16 cellular contexts compared by ENCODE assay signal in the genomic region with DNA sequence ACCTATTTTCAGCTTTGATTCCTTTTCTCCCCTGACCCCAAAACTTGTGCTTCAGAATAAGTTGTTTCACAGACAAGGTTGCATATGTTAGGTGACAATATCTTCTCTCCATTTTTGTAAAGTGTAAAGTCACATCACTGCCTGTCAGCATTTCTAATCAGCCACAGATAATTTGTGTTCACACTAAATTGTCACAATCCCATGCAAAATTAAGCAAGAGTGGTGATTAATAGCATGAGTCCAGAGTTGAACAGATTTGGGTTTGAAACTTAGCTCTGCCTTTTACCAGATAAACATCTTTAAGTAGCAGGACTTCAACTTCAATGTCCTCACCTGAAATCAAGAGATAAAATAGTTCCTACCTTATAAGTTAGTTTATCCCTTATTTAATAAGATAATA.
DNase-seq lines count a peak whose midpoint lies in the region; ATAC-seq and TF ChIP-seq lines count a peak whose summit lies in the region.
"Had no signal": no experiment of that assay in that cellular context is flagged by ENCODE, and none has a peak within 500 bp of the region (broad histone marks: within the 10 kb centered on the region; RNA-seq: fewer than 3 reads in every experiment).

No MANE protein-coding gene starts in this region.

- no peaks in the 10 kb centered on the region for H3K9me3 Mint-ChIP-seq in activated naive CD4-positive, alpha-beta T cell treated with anti-CD3 and anti-CD28 coated beads, Interleukin-2, amount 50 U/mL, for 24 hours
- no peaks in the 10 kb centered on the region for H3K9me3 Mint-ChIP-seq in activated naive CD4-positive, alpha-beta T cell treated with anti-CD3 and anti-CD28 coated beads, Interleukin-2, amount 10 ng/mL, durations not matched to agents 7 days and 5 days
- H3K9me3 Mint-ChIP-seq in endodermal cell: no peaks in the 10 kb centered on the region

- H3K4me1 Mint-ChIP-seq in activated naive CD4-positive, alpha-beta T cell treated with anti-CD3 and anti-CD28 coated beads, Interleukin-2, amount 50 U/mL, for 24 hours: peaks cover 61% of the 10 kb centered on the region
- H3K4me1 Mint-ChIP-seq in activated naive CD4-positive, alpha-beta T cell treated with anti-CD3 and anti-CD28 coated beads, Interleukin-2, amount 10 ng/mL, durations not matched to agents 7 days and 5 days: peaks cover 45% of the 10 kb centered on the region
- H3K4me1 Mint-ChIP-seq in endodermal cell: peaks cover 2% of the 10 kb centered on the region

- H3K27ac ChIP-seq in Panc1 (ENCODE audit: low read length) (peak overlapping the region; percentile 17; the same call in 1 of the 2 replicates), brain microvascular endothelial cell (peak overlapping the region; percentile 10), smooth muscle cell (ENCODE audit: low read depth) (peak overlapping the region; percentile 93), left lung (no peak overlapping the region), endodermal cell (ENCODE audit: low read depth, low read length) (no peak overlapping the region)
- H3K27ac ChIP-seq: tibial nerve had no signal

- no peak overlapping the region for H2AFZ ChIP-seq in smooth muscle cell (ENCODE audit: low read depth)

- peaks cover 60% of the 10 kb centered on the region for H3K79me2 ChIP-seq in smooth muscle cell (ENCODE audit: low read depth)

- H4K20me1 ChIP-seq in smooth muscle cell (ENCODE audit: low read depth): no peaks in the 10 kb centered on the region

- H3K9ac ChIP-seq in smooth muscle cell (ENCODE audit: low read depth) (peak overlapping the region; percentile 44), endodermal cell (ENCODE audit: extremely low read depth, low read length, poor library complexity, severe bottlenecking) (no peak overlapping the region)

- no peaks in the 10 kb centered on the region for H3K36me3 Mint-ChIP-seq in activated naive CD4-positive, alpha-beta T cell treated with anti-CD3 and anti-CD28 coated beads, Interleukin-2, amount 50 U/mL, for 24 hours
- H3K36me3 Mint-ChIP-seq in activated naive CD4-positive, alpha-beta T cell treated with anti-CD3 and anti-CD28 coated beads, Interleukin-2, amount 10 ng/mL, durations not matched to agents 7 days and 5 days: peaks cover 4% of the 10 kb centered on the region
- H3K36me3 Mint-ChIP-seq in endodermal cell (ENCODE audit: low read depth): no peaks in the 10 kb centered on the region

- in situ Hi-C loops in Panc1 (cut with HindIII; ENCODE audit: low pct_unique_long_range_greater_than_20kb, low sequenced_read_pairs) (no loop called here), brain microvascular endothelial cell (cut with HindIII; ENCODE audit: low pct_ligation_motif_present, low sequenced_read_pairs) (no loop called here)

- CTCF ChIA-PET in activated naive CD4-positive, alpha-beta T cell treated with anti-CD3 and anti-CD28 coated beads, Interleukin-2, amount 10 ng/mL, durations not matched to agents 7 days and 5 days (lab: Charles Lee): interaction anchor here (1.0 to 1.1 kb wide), 2 partner anchors 12 to 103 kb away, joined by 3 to 4 read pairs; no protein-coding TSS in a partner anchor
- CTCF ChIA-PET in Panc1 (lab: Charles Lee): no interaction called here

- H3K4me1 ChIP-seq in Panc1 (ENCODE audit: control insufficient read depth, insufficient read depth, low read length) (peaks cover 20% of the 10 kb centered on the region), smooth muscle cell (ENCODE audit: low read depth) (peaks cover 36% of the 10 kb centered on the region), left lung (peaks cover 6 to 18% of the 10 kb centered on the region in 2 donors), endodermal cell (ENCODE audit: control insufficient read depth, insufficient read depth, low read length) (peaks cover 2% of the 10 kb centered on the region)
- H3K4me1 ChIP-seq: HAP-1 had no signal

- BruUV-seq in Panc1 (replicated peaks; lab: Mats Ljungman, UMichigan): no TSS peak

- TF ChIP-seq CTCF in Panc1 (IDR thresholded peaks at IDR 0.05): no peak
- no peak for TF ChIP-seq CTCF in brain microvascular endothelial cell (IDR thresholded peaks at IDR 0.05; ENCODE audit: low read depth, low read length, missing control alignments)
- TF ChIP-seq CTCF in smooth muscle cell (IDR thresholded peaks at IDR 0.05; ENCODE audit: borderline replicate concordance, insufficient read depth, poor library complexity, severe bottlenecking): no peak
- TF ChIP-seq CTCF in left lung (IDR thresholded peaks at IDR 0.05): no peak
- no peak for TF ChIP-seq CTCF in endodermal cell (conservative IDR thresholded peaks at IDR 0.05)

- H3K4me3 ChIP-seq in Panc1 (ENCODE audit: low read depth in 2 of 2, low read length in 2 of 2) (no peak overlapping the region), brain microvascular endothelial cell (ENCODE audit: low read depth, low read length) (no peak overlapping the region), smooth muscle cell (no peak overlapping the region), left lung (no peak overlapping the region), endodermal cell (ENCODE audit: low read length) (no peak overlapping the region)
- H3K4me3 ChIP-seq: esophagus squamous epithelium, HAP-1, tibial nerve had no signal

- POLR2A ChIA-PET in Panc1 (lab: Charles Lee): interaction anchor here (0.6 kb wide), 1 partner anchor 348 kb away, joined by 17 read pairs; no protein-coding TSS in a partner anchor

- H3K9me3 ChIP-seq in Panc1 (ENCODE audit: control insufficient read depth, insufficient read depth, low read depth, low read length): no peaks in the 10 kb centered on the region
- no peaks in the 10 kb centered on the region for H3K9me3 ChIP-seq in smooth muscle cell (replicated peaks; ENCODE audit: low read depth)
- no peaks in the 10 kb centered on the region for H3K9me3 ChIP-seq in left lung
- H3K9me3 ChIP-seq in endodermal cell (ENCODE audit: control insufficient read depth, low read length): no peaks in the 10 kb centered on the region
- H3K9me3 ChIP-seq: esophagus squamous epithelium, HAP-1, tibial nerve had no signal

- peaks cover 37% of the 10 kb centered on the region for H3F3A ChIP-seq in smooth muscle cell (ENCODE audit: low read depth)

- H3K27me3 Mint-ChIP-seq in activated naive CD4-positive, alpha-beta T cell treated with anti-CD3 and anti-CD28 coated beads, Interleukin-2, amount 50 U/mL, for 24 hours: no peaks in the 10 kb centered on the region
- no peaks in the 10 kb centered on the region for H3K27me3 Mint-ChIP-seq in activated naive CD4-positive, alpha-beta T cell treated with anti-CD3 and anti-CD28 coated beads, Interleukin-2, amount 10 ng/mL, durations not matched to agents 7 days and 5 days
- H3K27me3 Mint-ChIP-seq in endodermal cell (ENCODE audit: insufficient read depth): no peaks in the 10 kb centered on the region

- no peak for ATAC-seq in Panc1
- ATAC-seq in left lung: no peak
- ATAC-seq: left lobe of liver had no signal

- H3K4me3 Mint-ChIP-seq in activated naive CD4-positive, alpha-beta T cell treated with anti-CD3 and anti-CD28 coated beads, Interleukin-2, amount 50 U/mL, for 24 hours: no peak overlapping the region
- no peak overlapping the region for H3K4me3 Mint-ChIP-seq in activated naive CD4-positive, alpha-beta T cell treated with anti-CD3 and anti-CD28 coated beads, Interleukin-2, amount 10 ng/mL, durations not matched to agents 7 days and 5 days
- no peak overlapping the region for H3K4me3 Mint-ChIP-seq in endodermal cell

- no peak overlapping the region for H3K4me2 ChIP-seq in smooth muscle cell

- H3K27me3 ChIP-seq in Panc1 (ENCODE audit: control insufficient read depth, insufficient read depth, low read length): no peaks in the 10 kb centered on the region
- no peaks in the 10 kb centered on the region for H3K27me3 ChIP-seq in brain microvascular endothelial cell (replicated peaks)
- no peaks in the 10 kb centered on the region for H3K27me3 ChIP-seq in smooth muscle cell (ENCODE audit: low read depth)
- no peaks in the 10 kb centered on the region for H3K27me3 ChIP-seq in left lung
- H3K27me3 ChIP-seq in endodermal cell (ENCODE audit: control insufficient read depth, insufficient read depth, low read length, poor library complexity, severe bottlenecking): no peaks in the 10 kb centered on the region
- H3K27me3 ChIP-seq: esophagus squamous epithelium, tibial nerve had no signal

- H3K36me3 ChIP-seq in Panc1 (ENCODE audit: control insufficient read depth, insufficient read depth, low read length) (peaks cover 5% of the 10 kb centered on the region), brain microvascular endothelial cell (replicated peaks) (peaks cover 70% of the 10 kb centered on the region), smooth muscle cell (ENCODE audit: low read depth) (no peaks in the 10 kb centered on the region), left lung (no peaks in the 10 kb centered on the region), endodermal cell (ENCODE audit: control insufficient read depth, insufficient read depth, low read length) (no peaks in the 10 kb centered on the region)
- H3K36me3 ChIP-seq: esophagus squamous epithelium, HAP-1, tibial nerve had no signal

- peak overlapping the region; percentile 2 for H3K27ac Mint-ChIP-seq in activated naive CD4-positive, alpha-beta T cell treated with anti-CD3 and anti-CD28 coated beads, Interleukin-2, amount 50 U/mL, for 24 hours
- H3K27ac Mint-ChIP-seq in activated naive CD4-positive, alpha-beta T cell treated with anti-CD3 and anti-CD28 coated beads, Interleukin-2, amount 10 ng/mL, durations not matched to agents 7 days and 5 days: no peak overlapping the region
- H3K27ac Mint-ChIP-seq in endodermal cell: no peak overlapping the region

- intact Hi-C loops in Panc1 (cut with micrococcal nuclease; ENCODE audit: unreplicated experiment): no loop called here
- intact Hi-C loops in left lung (cut with DNase I): no loop called here

- DNase-seq in activated naive CD4-positive, alpha-beta T cell treated with anti-CD3 and anti-CD28 coated beads, Interleukin-2, amount 10 ng/mL, durations not matched to agents 7 days and 5 days: no peak
- no peak for DNase-seq in Panc1 (ENCODE audit: low read depth, low spot score)
- no peak for DNase-seq in brain microvascular endothelial cell
- no peak for DNase-seq in smooth muscle cell (lab: John Stamatoyannopoulos, UW; ENCODE audit: unreplicated experiment)
- DNase-seq in left lung: no peak
- no peak for DNase-seq in endodermal cell
- DNase-seq in kidney glomerular epithelial cell (lab: John Stamatoyannopoulos, UW): no peak
- DNase-seq: DMS79 treated with DMSO at 0.1 percent for 48 hours, esophagus squamous epithelium, NCI-H510A, retina, SW 1271 had no signal

Comparison
In these comparisons a context has a peak if more than half of its experiments do, and no peak if none do; other contexts are left out.
1. H3K27ac ChIP-seq: peak in Panc1 (single experiment), brain microvascular endothelial cell (single experiment) and smooth muscle cell (single experiment); none in left lung (0 of 2) and endodermal cell (single experiment).